14 cellular contexts compared by ENCODE assay signal in the genomic region with DNA sequence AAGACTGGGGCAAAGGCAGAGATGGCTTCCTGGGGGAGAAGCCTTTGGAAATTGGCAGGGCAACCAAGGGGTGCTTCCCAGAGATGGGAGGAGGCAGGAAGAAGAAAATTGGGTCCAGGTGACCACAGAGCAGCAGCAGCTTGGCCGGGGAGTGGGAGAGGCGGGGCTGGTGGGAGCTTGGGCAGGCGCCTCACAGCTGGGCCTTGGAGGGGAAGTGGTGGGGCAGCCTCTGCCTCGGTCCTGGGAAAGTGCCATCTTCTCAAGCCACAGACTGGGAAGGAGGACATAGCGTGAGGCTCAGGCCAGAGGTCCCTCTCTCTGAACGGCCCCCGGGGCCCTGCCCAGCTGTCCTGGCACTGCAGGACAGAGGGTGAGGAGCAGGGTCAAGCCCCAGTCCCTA. TPM values are rescaled to one million over a fixed set of nuclear protein-coding genes. Genes with fewer than 3 reads are reported as not detected.
DNase-seq lines count a peak whose midpoint lies in the region; ATAC-seq, FAIRE-seq and TF ChIP-seq lines count a peak whose summit lies in the region.
"Had no signal": no experiment of that assay in that cellular context is flagged by ENCODE, and none has a peak within 500 bp of the region (broad histone marks: within the 10 kb centered on the region; RNA-seq: fewer than 3 reads in every experiment).

No MANE protein-coding gene starts in this region.

- peaks cover 16% of the 10 kb centered on the region for H3K4me1 Mint-ChIP-seq in astrocyte (ENCODE audit: low read depth, unreplicated experiment)

- H3K79me2 ChIP-seq in astrocyte (ENCODE audit: insufficient read depth, low read length) (no peaks in the 10 kb centered on the region), smooth muscle cell (ENCODE audit: low read depth) (no peaks in the 10 kb centered on the region)

- peaks cover 7% of the 10 kb centered on the region for H3K27me3 Mint-ChIP-seq in astrocyte (ENCODE audit: low read depth, unreplicated experiment)
- H3K27me3 Mint-ChIP-seq: stimulated activated naive CD8-positive, alpha-beta T cell treated with anti-CD3 and anti-CD28 coated beads, Interleukin-15, Interleukin-2, amounts not matched to agents 100 ng/mL and 50 ng/mL, for 24 hours had no signal

- no peak for TF ChIP-seq POLR2A in stomach (IDR thresholded peaks at IDR 0.05)

- FAIRE-seq in astrocyte (lab: Jason Lieb, UNC), result no peak
- FAIRE-seq: frontal cortex, islet of Langerhans had no signal

- intact Hi-C loops in left lung (cut with DNase I) (no loop called here), stomach (cut with DNase I; ENCODE audit: low total_unique reads) (no loop called here)

- H3K27ac ChIP-seq in HL-60 (replicated peaks), result peak overlapping the region; percentile 9
- no peak overlapping the region for H3K27ac ChIP-seq in astrocyte (ENCODE audit: low read depth, low read length)
- H3K27ac ChIP-seq in left lung, result peak overlapping the region in 1 of 2 donors; percentile 49
- H3K27ac ChIP-seq in stomach, result peak overlapping the region in 3 of 5 donors; percentile 11 to 32 (median 17)
- no peak overlapping the region for H3K27ac ChIP-seq in smooth muscle cell (ENCODE audit: low read depth)

- H3K9me3 ChIP-seq in astrocyte (ENCODE audit: insufficient read depth, low read depth, low read length) (no peaks in the 10 kb centered on the region), left lung (no peaks in the 10 kb centered on the region), stomach (no peaks in the 10 kb centered on the region), smooth muscle cell (replicated peaks; ENCODE audit: low read depth) (no peaks in the 10 kb centered on the region)

- H3F3A ChIP-seq in smooth muscle cell (ENCODE audit: low read depth), result peaks cover 4% of the 10 kb centered on the region

- H3K4me2 ChIP-seq in astrocyte (ENCODE audit: low read length), result no peak overlapping the region
- no peak overlapping the region for H3K4me2 ChIP-seq in smooth muscle cell

- DNase-seq in HL-60 (ENCODE audit: low read depth in 1 of 2, low spot score in 1 of 2) (peak; percentile 58 to 64), astrocyte (ENCODE audit: low read depth) (no peak), left lung (no peak), stomach (no peak), smooth muscle cell (lab: John Stamatoyannopoulos, UW; ENCODE audit: unreplicated experiment) (no peak), NOMO-1 (lab: John Stamatoyannopoulos, UW; ENCODE audit: unreplicated experiment in 2 of 2) (no peak)
- DNase-seq in stimulated activated naive CD4-positive, alpha-beta T cell treated with Interleukin-2 at 50 U/mL for 16 hours (lab: John Stamatoyannopoulos, UW), result no peak
- DNase-seq: activated CD4-positive, alpha-beta T cell treated with anti-CD3 and anti-CD28 coated beads for 4 hours; activated T-cell treated with anti-CD3 and anti-CD28 coated beads, Interleukin-2, amount 50 U/mL, for 72 hours; NCI-H2171 treated with DMSO at 0.1 percent for 48 hours; stimulated activated CD4-positive, alpha-beta T cell treated with anti-CD3 and anti-CD28 coated beads, Interleukin-4, amount 100 ng/mL, for 4 hours had no signal

- H3K4me1 ChIP-seq in astrocyte (ENCODE audit: insufficient read depth, low read length), result no peaks in the 10 kb centered on the region
- peaks cover 5 to 14% of the 10 kb centered on the region in 2 donors for H3K4me1 ChIP-seq in left lung
- H3K4me1 ChIP-seq in stomach, result peaks cover 0 to 36% (median 8%) of the 10 kb centered on the region in 4 donors
- peaks cover 12% of the 10 kb centered on the region for H3K4me1 ChIP-seq in smooth muscle cell (ENCODE audit: low read depth)

- H3K9me3 Mint-ChIP-seq in astrocyte (ENCODE audit: unreplicated experiment), result peaks cover 2% of the 10 kb centered on the region
- H3K9me3 Mint-ChIP-seq: activated T-cell treated with anti-CD3 and anti-CD28 coated beads, Interleukin-2, amount 50 U/mL, for 72 hours; stimulated activated naive CD8-positive, alpha-beta T cell treated with anti-CD3 and anti-CD28 coated beads, Interleukin-15, Interleukin-2, amounts not matched to agents 100 ng/mL and 50 ng/mL, for 24 hours had no signal

- no peak overlapping the region for H3K27ac Mint-ChIP-seq in astrocyte (ENCODE audit: unreplicated experiment)
- H3K27ac Mint-ChIP-seq: activated T-cell treated with anti-CD3 and anti-CD28 coated beads, Interleukin-2, amount 50 U/mL, for 72 hours; stimulated activated naive CD8-positive, alpha-beta T cell treated with anti-CD3 and anti-CD28 coated beads, Interleukin-15, Interleukin-2, amounts not matched to agents 100 ng/mL and 50 ng/mL, for 24 hours had no signal

- H4K20me1 ChIP-seq in astrocyte (ENCODE audit: insufficient read depth, low read length), result no peaks in the 10 kb centered on the region
- no peaks in the 10 kb centered on the region for H4K20me1 ChIP-seq in smooth muscle cell (ENCODE audit: low read depth)

- H3K36me3 Mint-ChIP-seq in astrocyte (ENCODE audit: low read depth, unreplicated experiment), result no peaks in the 10 kb centered on the region

- TF ChIP-seq CTCF in HL-60 (IDR thresholded peaks at IDR 0.05; ENCODE audit: insufficient read depth, low read length) (no peak), astrocyte (IDR thresholded peaks at IDR 0.05; ENCODE audit: insufficient read depth, low read depth, low read length) (no peak), left lung (IDR thresholded peaks at IDR 0.05) (no peak), stomach (IDR thresholded peaks at IDR 0.05) (no peak), smooth muscle cell (IDR thresholded peaks at IDR 0.05; ENCODE audit: borderline replicate concordance, insufficient read depth, poor library complexity, severe bottlenecking) (no peak)

- no peak overlapping the region for H3K9ac ChIP-seq in astrocyte (ENCODE audit: low read length)
- H3K9ac ChIP-seq in smooth muscle cell (ENCODE audit: low read depth), result no peak overlapping the region

- no peaks in the 10 kb centered on the region for H3K36me3 ChIP-seq in astrocyte (ENCODE audit: insufficient read depth, low read length)
- H3K36me3 ChIP-seq in left lung, result no peaks in the 10 kb centered on the region
- no peaks in the 10 kb centered on the region for H3K36me3 ChIP-seq in stomach
- H3K36me3 ChIP-seq in smooth muscle cell (ENCODE audit: low read depth), result no peaks in the 10 kb centered on the region

- no peaks in the 10 kb centered on the region for H3K27me3 ChIP-seq in HL-60 (ENCODE audit: insufficient read depth, poor library complexity, severe bottlenecking)
- H3K27me3 ChIP-seq in astrocyte (ENCODE audit: insufficient read depth, low read length), result no peaks in the 10 kb centered on the region
- no peaks in the 10 kb centered on the region for H3K27me3 ChIP-seq in left lung
- H3K27me3 ChIP-seq in stomach, result no peaks in the 10 kb centered on the region
- no peaks in the 10 kb centered on the region for H3K27me3 ChIP-seq in smooth muscle cell (ENCODE audit: low read depth)

- TF ChIP-seq EP300 in stomach (IDR thresholded peaks at IDR 0.05), result no peak

- H2AFZ ChIP-seq in astrocyte (ENCODE audit: low read depth, low read length), result no peak overlapping the region
- H2AFZ ChIP-seq in smooth muscle cell (ENCODE audit: low read depth), result no peak overlapping the region

- ATAC-seq in left lung, result peak; percentile 54
- ATAC-seq: activated T-cell treated with anti-CD3 and anti-CD28 coated beads, Interleukin-2, amount 50 U/mL, for 72 hours had no signal

- 42 to 79% (median 54%) methylated on average over 5 to 7 of the region's 7 CpGs for WGBS in stomach, 5 donors
- 91% methylated on average over 7 of the region's 7 CpGs for WGBS in smooth muscle cell (ENCODE audit: low lambda C conversion rate)

- peak overlapping the region; percentile 14 for H3K4me3 Mint-ChIP-seq in astrocyte (ENCODE audit: unreplicated experiment)
- H3K4me3 Mint-ChIP-seq: activated T-cell treated with anti-CD3 and anti-CD28 coated beads, Interleukin-2, amount 50 U/mL, for 72 hours; stimulated activated naive CD8-positive, alpha-beta T cell treated with anti-CD3 and anti-CD28 coated beads, Interleukin-15, Interleukin-2, amounts not matched to agents 100 ng/mL and 50 ng/mL, for 24 hours had no signal

- H3K4me3 ChIP-seq in HL-60 (replicated peaks; ENCODE audit: insufficient read depth, low read length), result no peak overlapping the region
- no peak overlapping the region for H3K4me3 ChIP-seq in astrocyte (ENCODE audit: insufficient read depth, low read depth, low read length)
- no peak overlapping the region for H3K4me3 ChIP-seq in left lung
- H3K4me3 ChIP-seq in stomach, result no peak overlapping the region
- H3K4me3 ChIP-seq in smooth muscle cell, result no peak overlapping the region

RNA-seq across cellular contexts. Expression of gene WASF2, which starts 24.0 kb away (rescaled TPM):
- total RNA-seq in astrocyte (86.9 and 88.0 TPM in 2 replicates), left lung (100 to 1,000 TPM; 108 to 138 TPM), stomach (10 to 100 TPM; 47.0 to 82.1 (median 65.3) TPM), smooth muscle cell (26.7 and 34.3 TPM in 2 replicates)
- polyA plus RNA-seq in stomach (10 to 100 TPM; 24.7 to 31.9 (median 25.7) TPM), smooth muscle cell (46.1 and 76.2 TPM in 2 replicates)

Comparison
In these comparisons a context has a peak if more than half of its experiments do, and no peak if none do; other contexts are left out.
1. DNase-seq: peak in HL-60 (2 of 2); none in astrocyte (single experiment), left lung (0 of 2), stomach (single experiment), stimulated activated naive CD4-positive, alpha-beta T cell treated with Interleukin-2 at 50 U/mL for 16 hours (single experiment), smooth muscle cell (single experiment) and NOMO-1 (0 of 2).
2. H3K27ac ChIP-seq: peak in HL-60 (single experiment) and stomach (3 of 5); none in astrocyte (single experiment) and smooth muscle cell (single experiment).